Comparison of ENCODE assay signal across 8 cellular contexts in genomic region chr19:48877900-48878218, GRCh38. TPM values are rescaled to one million over a fixed set of nuclear protein-coding genes. Genes with fewer than 3 reads are reported as not detected.
A peak's percentile ranks its signal among the peaks of the same experiment; 100 is the strongest.
DNase-seq lines count a peak whose midpoint lies in the region; ATAC-seq and TF ChIP-seq lines count a peak whose summit lies in the region.
"Had no signal": no experiment of that assay in that cellular context is flagged by ENCODE, and none has a peak within 500 bp of the region (broad histone marks: within the 10 kb centered on the region; RNA-seq: fewer than 3 reads in every experiment).

No MANE protein-coding gene starts in this region.

- CTCF ChIA-PET in HCT116 (lab: Charles Lee): no interaction called here
- CTCF ChIA-PET in mammary epithelial cell (lab: Charles Lee; ENCODE audit: low non-redundant PET): no interaction called here

- TF ChIP-seq CTCF in HCT116 (IDR thresholded peaks at IDR 0.05 in 2 of 3, conservative IDR thresholded peaks at IDR 0.05 in 1 of 3; ENCODE audit: borderline replicate concordance in 1 of 3, insufficient read depth in 1 of 3, low read depth in 2 of 3, low read length in 2 of 3) (no peak), mammary epithelial cell (conservative IDR thresholded peaks at IDR 0.05 in 1 of 2, IDR thresholded peaks at IDR 0.05 in 1 of 2; ENCODE audit: extremely low read depth in 1 of 2, insufficient read depth in 1 of 2, low read depth in 1 of 2, low read length in 2 of 2) (no peak), progenitor cell of endocrine pancreas (IDR thresholded peaks at IDR 0.05; ENCODE audit: unreplicated experiment) (no peak)

- peaks cover 28% of the 10 kb centered on the region for H3K36me3 Mint-ChIP-seq in progenitor cell of endocrine pancreas (ENCODE audit: insufficient read depth)

- H2AFZ ChIP-seq in HCT116 (ENCODE audit: low read depth, low read length, poor library complexity, severe bottlenecking) (no peak overlapping the region), mammary epithelial cell (ENCODE audit: low read depth, low read length) (no peak overlapping the region)

- no peak overlapping the region for H3K4me3 ChIP-seq in HCT116 (replicated peaks in 1 of 2; ENCODE audit: low read depth in 1 of 2, low read length in 2 of 2)
- H3K4me3 ChIP-seq in mammary epithelial cell (replicated peaks in 1 of 3; ENCODE audit: insufficient read depth in 1 of 3, low read depth in 2 of 3, low read length in 3 of 3): no peak overlapping the region

- H3K4me2 ChIP-seq in HCT116 (ENCODE audit: low read length): no peak overlapping the region
- no peak overlapping the region for H3K4me2 ChIP-seq in mammary epithelial cell (ENCODE audit: insufficient read depth, low read depth, low read length)

- no peaks in the 10 kb centered on the region for H3K9me3 ChIP-seq in HCT116 (ENCODE audit: control insufficient read depth in 1 of 2, insufficient read depth in 1 of 2, low read depth in 1 of 2, low read length in 2 of 2)
- H3K9me3 ChIP-seq in mammary epithelial cell (replicated peaks; ENCODE audit: insufficient read depth, low read length): peaks cover 3% of the 10 kb centered on the region

- BruUV-seq in HCT116 (replicated peaks; lab: Mats Ljungman, UMichigan) (no TSS peak), mammary epithelial cell (replicated peaks; lab: Mats Ljungman, UMichigan) (no TSS peak)

- intact Hi-C loops in HCT116 (cut with micrococcal nuclease): no loop called here
- intact Hi-C loops in mammary epithelial cell (cut with micrococcal nuclease): loop anchor here (1.0 kb wide), 1 partner anchor 93 kb away; no protein-coding TSS in a partner anchor

- peak overlapping the region; percentile 74 for H3K27ac Mint-ChIP-seq in progenitor cell of endocrine pancreas

- TF ChIP-seq POLR2A in HCT116 (IDR thresholded peaks at IDR 0.05; ENCODE audit: borderline replicate concordance, extremely low read depth, insufficient read depth, insufficient read length): no peak

- H3K36me3 ChIP-seq in HCT116 (ENCODE audit: control insufficient read depth in 1 of 2, insufficient read depth in 2 of 2, low read length in 2 of 2): peaks cover 13 to 27% of the 10 kb centered on the region in 2 experiments
- H3K36me3 ChIP-seq in mammary epithelial cell (ENCODE audit: insufficient read depth, low read length): peaks cover 16% of the 10 kb centered on the region

- H3K79me2 ChIP-seq in HCT116 (ENCODE audit: insufficient read depth, low read length) (peaks cover 35% of the 10 kb centered on the region), mammary epithelial cell (ENCODE audit: insufficient read depth, low read length) (peaks cover 39% of the 10 kb centered on the region)

- H3K27me3 Mint-ChIP-seq in progenitor cell of endocrine pancreas: no peaks in the 10 kb centered on the region

- dilution Hi-C loops in mammary epithelial cell (cut with HindIII; ENCODE audit: low sequenced_read_pairs): no loop called here

- RAD21 ChIA-PET in HCT116 (lab: Charles Lee; ENCODE audit: low non-redundant PET in 1 of 2, low total read pairs in 2 of 2, uncharacterized antibody in 2 of 2, unreplicated experiment in 2 of 2): no interaction called here

- WGBS in mammary epithelial cell (ENCODE audit: low coverage, missing lambda C conversion rate): 95% methylated on average over 7 of the region's 7 CpGs

- peaks cover 4% of the 10 kb centered on the region for H3K9me3 Mint-ChIP-seq in progenitor cell of endocrine pancreas (ENCODE audit: low read depth)

- POLR2A ChIA-PET in HCT116 (lab: Charles Lee): interaction anchor here (2.3 kb wide), 1 partner anchor 84 kb away, joined by 6 read pairs; no protein-coding TSS in a partner anchor

- DNase-seq in CD1c-positive myeloid dendritic cell (ENCODE audit: extremely low spot score): peak; percentile 24
- no peak for DNase-seq in HCT116 (ENCODE audit: low read depth, low spot score)
- peak; percentile 57 for DNase-seq in mammary epithelial cell
- DNase-seq in progenitor cell of endocrine pancreas (ENCODE audit: low spot score, unreplicated experiment): no peak
- DNase-seq in midbrain (lab: John Stamatoyannopoulos, UW): no peak
- no peak for DNase-seq in NCI-H1105 (lab: John Stamatoyannopoulos, UW)
- DNase-seq: DND-41 had no signal

- H3K4me1 Mint-ChIP-seq in progenitor cell of endocrine pancreas (ENCODE audit: low read depth): peaks cover 31% of the 10 kb centered on the region

- H3K27me3 ChIP-seq in HCT116 (ENCODE audit: insufficient read depth, low read length) (no peaks in the 10 kb centered on the region), mammary epithelial cell (ENCODE audit: insufficient read depth, low read length) (no peaks in the 10 kb centered on the region)

- H3K4me1 ChIP-seq in HCT116 (ENCODE audit: control insufficient read depth in 1 of 2, insufficient read depth in 2 of 2, low read length in 2 of 2) (peaks cover 33 to 37% of the 10 kb centered on the region in 2 experiments), mammary epithelial cell (ENCODE audit: insufficient read depth, low read length) (peaks cover 22% of the 10 kb centered on the region)

- H3K4me3 Mint-ChIP-seq in progenitor cell of endocrine pancreas (ENCODE audit: low read depth): no peak overlapping the region

- no peak overlapping the region for H3K27ac ChIP-seq in HCT116 (ENCODE audit: low read depth, low read length)
- H3K27ac ChIP-seq in mammary epithelial cell (ENCODE audit: insufficient read depth, low read depth, low read length): no peak overlapping the region

- in situ Hi-C loops in mammary epithelial cell (cut with MboI; ENCODE audit: low sequenced_read_pairs in 2 of 2): no loop called here

- H3K9ac ChIP-seq in HCT116 (ENCODE audit: low read length): no peak overlapping the region
- no peak overlapping the region for H3K9ac ChIP-seq in mammary epithelial cell (ENCODE audit: insufficient read depth, low read length)

- H3K9me2 ChIP-seq in HCT116 (ENCODE audit: insufficient read depth): no peaks in the 10 kb centered on the region

- TF ChIP-seq RAD21 in HCT116 (IDR thresholded peaks at IDR 0.05; ENCODE audit: low read depth): no peak

- H4K20me1 ChIP-seq in HCT116 (ENCODE audit: insufficient read depth) (peaks cover 16% of the 10 kb centered on the region; the same call in 1 of the 2 replicates), mammary epithelial cell (ENCODE audit: insufficient read depth, low read length) (peaks cover 2% of the 10 kb centered on the region)

- ATAC-seq in HCT116: no peak
- no peak for ATAC-seq in GM19455 (IDR thresholded peaks at IDR 0.05; ENCODE audit: unreplicated experiment)

TF ChIP-seq in HCT116, 20 proteins besides CTCF, POLR2A, EP300 and RAD21:
- no peak for TF ChIP-seq ZBTB33 (IDR thresholded peaks at IDR 0.05; ENCODE audit: extremely low read depth, insufficient replicate concordance, low read length)
- TF ChIP-seq POLR2AphosphoS5 (IDR thresholded peaks at IDR 0.05; ENCODE audit: low read depth, low read length): 0 out of 2 replicates have a peak, but pooled peaks have one; percentile 11

RNA-seq across cellular contexts. Expression of gene PPP1R15A, which starts 5.6 kb away (rescaled TPM):
- 50.3 TPM for total RNA-seq in HCT116 (2021; ENCODE audit: unreplicated experiment)
- 105 and 164 TPM in 2 replicates for polyA plus RNA-seq in HCT116 (2012)
- total RNA-seq in mammary epithelial cell: 100 to 1,000 TPM in 1 of 2 donors, 10 to 100 TPM in 1; 28.8 to 200 TPM
- polyA plus RNA-seq in mammary epithelial cell: 22.9 TPM
- 25.8 TPM for polyA minus RNA-seq in mammary epithelial cell
- total RNA-seq in progenitor cell of endocrine pancreas: 44.5 and 48.9 TPM in 2 replicates

RNA-seq across cellular contexts. Expression of gene PLEKHA4, which starts 9.4 kb away (rescaled TPM):
- 20.4 TPM for total RNA-seq in HCT116 (2021; ENCODE audit: unreplicated experiment)
- polyA plus RNA-seq in HCT116 (2012): 14.2 and 14.7 TPM in 2 replicates
- total RNA-seq in mammary epithelial cell: 10 to 100 TPM; 10.0 to 12.7 TPM
- polyA plus RNA-seq in mammary epithelial cell: 4.9 TPM
- 7.6 TPM for polyA minus RNA-seq in mammary epithelial cell
- 8.5 and 11.7 TPM in 2 replicates for total RNA-seq in progenitor cell of endocrine pancreas

RNA-seq across cellular contexts. Expression of gene TULP2, which starts 20.7 kb away (rescaled TPM):
- total RNA-seq in HCT116 (2021; ENCODE audit: unreplicated experiment): not detected
- polyA plus RNA-seq in HCT116 (2012): 0.04 and 0.10 TPM in 2 replicates
- total RNA-seq in mammary epithelial cell: under 1 TPM in 1 of 2 donors, not detected in 1; 0.17 TPM
- not detected for polyA plus RNA-seq in mammary epithelial cell
- polyA minus RNA-seq in mammary epithelial cell: not detected
- total RNA-seq in progenitor cell of endocrine pancreas: 0.46 TPM in 1 of 2 replicates, not detected in the other

RNA-seq across cellular contexts. Expression of gene NUCB1, which starts 22.3 kb away (rescaled TPM):
- 88.8 TPM for total RNA-seq in HCT116 (2021; ENCODE audit: unreplicated experiment)
- polyA plus RNA-seq in HCT116 (2012): 109 and 113 TPM in 2 replicates
- 100 to 1,000 TPM; 132 to 133 TPM for total RNA-seq in mammary epithelial cell
- 73.7 TPM for polyA plus RNA-seq in mammary epithelial cell
- 61.7 TPM for polyA minus RNA-seq in mammary epithelial cell
- 149 and 165 TPM in 2 replicates for total RNA-seq in progenitor cell of endocrine pancreas

RNA-seq across cellular contexts. Expression of gene HSD17B14, which starts 41.6 kb away (rescaled TPM):
- total RNA-seq in HCT116 (2021; ENCODE audit: unreplicated experiment): 3.9 TPM
- polyA plus RNA-seq in HCT116 (2012): 2.6 and 3.8 TPM in 2 replicates
- 1 to 10 TPM in 1 of 2 donors, not detected in 1; 3.0 TPM for total RNA-seq in mammary epithelial cell
- 0.29 TPM for polyA plus RNA-seq in mammary epithelial cell
- polyA minus RNA-seq in mammary epithelial cell: not detected
- 20.5 and 22.1 TPM in 2 replicates for total RNA-seq in progenitor cell of endocrine pancreas

Comparison
In these comparisons a context has a peak if more than half of its experiments do, and no peak if none do; other contexts are left out.
1. DNase-seq: peak in CD1c-positive myeloid dendritic cell (single experiment) and mammary epithelial cell (single experiment); none in HCT116 (single experiment), progenitor cell of endocrine pancreas (single experiment), midbrain (single experiment) and NCI-H1105 (single experiment).